ENCODE assay signal across 11 cellular contexts in genomic region chr2:85996591-85996990, GRCh38.
DNase-seq lines count a peak whose midpoint lies in the region; ATAC-seq and TF ChIP-seq lines count a peak whose summit lies in the region.
"Had no signal": no experiment of that assay in that cellular context is flagged by ENCODE, and none has a peak within 500 bp of the region (broad histone marks: within the 10 kb centered on the region; RNA-seq: fewer than 3 reads in every experiment).

No MANE protein-coding gene starts in this region.

- no peaks in the 10 kb centered on the region for H3K9me3 ChIP-seq in CD8-positive, alpha-beta memory T cell (ENCODE audit: low read length)
- H3K9me3 ChIP-seq: Caco-2 had no signal

- H3K4me3 ChIP-seq in CD8-positive, alpha-beta memory T cell (ENCODE audit: low read length), result no peak overlapping the region

- no peak for TF ChIP-seq CTCF in osteocyte (IDR thresholded peaks at IDR 0.05)

- H3K27me3 Mint-ChIP-seq in CD8-positive, alpha-beta memory T cell, result no peaks in the 10 kb centered on the region
- H3K27me3 Mint-ChIP-seq in osteocyte (ENCODE audit: unreplicated experiment), result no peaks in the 10 kb centered on the region

- ATAC-seq in HG02852 (IDR thresholded peaks at IDR 0.05; ENCODE audit: unreplicated experiment) (no peak), HG02981 (IDR thresholded peaks at IDR 0.05; ENCODE audit: unreplicated experiment) (no peak), GM18873 (IDR thresholded peaks at IDR 0.05; ENCODE audit: low FRiP score, unreplicated experiment) (no peak)

- POLR2A ChIA-PET in CD8-positive, alpha-beta memory T cell (lab: Charles Lee), result interaction anchor here (0.9 kb wide), 1 partner anchor 39 kb away, joined by 3 read pairs; no protein-coding TSS in a partner anchor

- CTCF ChIA-PET in CD8-positive, alpha-beta memory T cell (lab: Charles Lee), result interaction anchor here (1.0 kb wide), 1 partner anchor 108 kb away, joined by 4 read pairs; the partner anchor contains the start of gene ST3GAL5

- H3K27me3 ChIP-seq in CD8-positive, alpha-beta memory T cell (ENCODE audit: insufficient read depth, low read length, poor library complexity, severe bottlenecking), result no peaks in the 10 kb centered on the region

- H3K27ac ChIP-seq in CD8-positive, alpha-beta memory T cell (ENCODE audit: low read depth, low read length), result peak overlapping the region; percentile 40

- H3K4me1 Mint-ChIP-seq in CD8-positive, alpha-beta memory T cell, result peaks cover 60 to 79% (median 63%) of the 10 kb centered on the region in 3 donors
- H3K4me1 Mint-ChIP-seq in osteocyte (ENCODE audit: unreplicated experiment), result peaks cover 65% of the 10 kb centered on the region

- H3K27ac Mint-ChIP-seq in CD8-positive, alpha-beta memory T cell, result peak overlapping the region in 2 of 8 donors; percentile 43 to 69
- peak overlapping the region; percentile 90 for H3K27ac Mint-ChIP-seq in osteocyte (ENCODE audit: unreplicated experiment)

- H3K9me3 Mint-ChIP-seq in CD8-positive, alpha-beta memory T cell, result no peaks in the 10 kb centered on the region
- no peaks in the 10 kb centered on the region for H3K9me3 Mint-ChIP-seq in osteocyte (ENCODE audit: unreplicated experiment)

- peaks cover 0 to 2% (median 0%) of the 10 kb centered on the region in 3 donors for H3K36me3 Mint-ChIP-seq in CD8-positive, alpha-beta memory T cell
- H3K36me3 Mint-ChIP-seq in osteocyte (ENCODE audit: unreplicated experiment), result no peaks in the 10 kb centered on the region

- H3K4me3 Mint-ChIP-seq in CD8-positive, alpha-beta memory T cell, result no peak overlapping the region
- H3K4me3 Mint-ChIP-seq in osteocyte (ENCODE audit: unreplicated experiment), result no peak overlapping the region

- H3K36me3 ChIP-seq in CD8-positive, alpha-beta memory T cell (ENCODE audit: insufficient read depth, low read length), result no peaks in the 10 kb centered on the region

- peaks cover 72% of the 10 kb centered on the region for H3K4me1 ChIP-seq in CD8-positive, alpha-beta memory T cell (ENCODE audit: insufficient read depth, low read length)

- no peak for DNase-seq in CD8-positive, alpha-beta memory T cell
- DNase-seq in RPMI8226 (peak; percentile 17), foreskin melanocyte (peak; percentile 97), osteocyte (ENCODE audit: extremely low spot score, unreplicated experiment) (no peak), kidney tubule cell (ENCODE audit: low spot score) (no peak)
- DNase-seq: Kasumi-1; stimulated activated CD4-positive, alpha-beta T cell treated with anti-CD3 and anti-CD28 coated beads, Interleukin-4, amount 100 ng/mL, for 24 hours had no signal

Comparison
In these comparisons a context has a peak if more than half of its experiments do, and no peak if none do; other contexts are left out.
1. DNase-seq: peak in RPMI8226 (single experiment) and foreskin melanocyte (single experiment); none in CD8-positive, alpha-beta memory T cell (0 of 5), osteocyte (single experiment) and kidney tubule cell (single experiment).